23 cellular contexts compared by ENCODE assay signal in the genomic region with DNA sequence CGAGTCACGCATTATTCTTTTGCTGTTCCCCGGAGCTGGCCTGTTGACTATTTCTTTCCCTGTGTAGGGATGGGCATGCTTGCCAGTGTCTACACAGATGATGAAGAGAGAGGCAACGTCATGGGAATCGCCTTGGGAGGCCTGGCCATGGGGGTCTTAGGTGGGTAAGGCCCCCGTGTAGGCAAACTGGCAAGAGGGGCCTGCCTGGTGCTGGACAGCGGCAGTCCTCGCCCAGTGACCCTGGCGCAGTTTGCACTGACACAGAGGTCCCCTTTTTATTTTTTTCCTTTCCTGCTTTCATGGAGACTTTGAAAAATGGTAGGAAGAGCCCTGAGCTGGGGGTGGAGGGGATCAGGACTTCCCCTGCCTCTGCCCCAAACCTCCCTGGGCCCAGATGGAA. TPM values are rescaled to one million over a fixed set of nuclear protein-coding genes. Genes with fewer than 3 reads are reported as not detected.
DNase-seq lines count a peak whose midpoint lies in the region; ATAC-seq and TF ChIP-seq lines count a peak whose summit lies in the region.
"Had no signal": no experiment of that assay in that cellular context is flagged by ENCODE, and none has a peak within 500 bp of the region (broad histone marks: within the 10 kb centered on the region; RNA-seq: fewer than 3 reads in every experiment).

No MANE protein-coding gene starts in this region.

- no peaks in the 10 kb centered on the region for H3F3A ChIP-seq in GM23338 (replicated peaks; ENCODE audit: low read depth)

- no peak overlapping the region for H3K4me3 ChIP-seq in GM23338
- no peak overlapping the region for H3K4me3 ChIP-seq in HCT116 (replicated peaks in 1 of 2; ENCODE audit: low read depth in 1 of 2, low read length in 2 of 2)
- H3K4me3 ChIP-seq: BLaER1, HAP-1 had no signal

- CTCF ChIA-PET in HCT116 (lab: Charles Lee): no interaction called here
- CTCF ChIA-PET in Calu3 (lab: Charles Lee): no interaction called here

- no peaks in the 10 kb centered on the region for H3K79me2 ChIP-seq in GM23338 (replicated peaks; ENCODE audit: insufficient read depth)
- H3K79me2 ChIP-seq in HCT116 (ENCODE audit: insufficient read depth, low read length): no peaks in the 10 kb centered on the region

- no peak overlapping the region for H3K27ac Mint-ChIP-seq in GM23338
- H3K27ac Mint-ChIP-seq in Calu3 (ENCODE audit: unreplicated experiment): no peak overlapping the region
- H3K27ac Mint-ChIP-seq: CD4-positive, alpha-beta memory T cell; HFFc6 had no signal

- intact Hi-C loops in HCT116 (cut with micrococcal nuclease) (no loop called here), Calu3 (cut with micrococcal nuclease; ENCODE audit: unreplicated experiment) (no loop called here), head of caudate nucleus (cut with DNase I) (no loop called here)

- no peaks in the 10 kb centered on the region for H3K27me3 ChIP-seq in GM23338 (ENCODE audit: insufficient read depth)
- peaks cover 24% of the 10 kb centered on the region for H3K27me3 ChIP-seq in HCT116 (ENCODE audit: insufficient read depth, low read length)
- H3K27me3 ChIP-seq: BLaER1 had no signal

- H3K4me1 Mint-ChIP-seq in GM23338 (peaks cover 28% of the 10 kb centered on the region), Calu3 (ENCODE audit: low read depth, unreplicated experiment) (no peaks in the 10 kb centered on the region)
- H3K4me1 Mint-ChIP-seq: CD4-positive, alpha-beta memory T cell had no signal

- peaks cover 7% of the 10 kb centered on the region; the same call in 1 of the 2 replicates for H3K4me1 ChIP-seq in GM23338 (ENCODE audit: insufficient read depth)
- H3K4me1 ChIP-seq in HCT116 (ENCODE audit: control insufficient read depth in 1 of 2, insufficient read depth in 2 of 2, low read length in 2 of 2): no peaks in the 10 kb centered on the region
- H3K4me1 ChIP-seq: HAP-1 had no signal

- H3K27ac ChIP-seq in GM23338 (ENCODE audit: low read depth): no peak overlapping the region
- H3K27ac ChIP-seq in HCT116 (ENCODE audit: low read depth, low read length): no peak overlapping the region
- H3K27ac ChIP-seq: BLaER1, HL-60 had no signal

- H3K4me2 ChIP-seq in GM23338: no peak overlapping the region
- no peak overlapping the region for H3K4me2 ChIP-seq in HCT116 (ENCODE audit: low read length)
- H3K4me2 ChIP-seq: BLaER1 had no signal

- no peak overlapping the region for H2AFZ ChIP-seq in GM23338
- H2AFZ ChIP-seq in HCT116 (ENCODE audit: low read depth, low read length, poor library complexity, severe bottlenecking): no peak overlapping the region

- H4K20me1 ChIP-seq in GM23338 (replicated peaks; ENCODE audit: insufficient read depth) (peaks cover 5% of the 10 kb centered on the region; the same call in 1 of the 2 replicates), HCT116 (ENCODE audit: insufficient read depth) (no peaks in the 10 kb centered on the region)
- H4K20me1 ChIP-seq: BLaER1 had no signal

- no peaks in the 10 kb centered on the region for H3K9me2 ChIP-seq in GM23338 (ENCODE audit: insufficient read depth)
- H3K9me2 ChIP-seq in HCT116 (ENCODE audit: insufficient read depth): no peaks in the 10 kb centered on the region

- no peak overlapping the region for H3K9ac ChIP-seq in HCT116 (ENCODE audit: low read length)
- H3K9ac ChIP-seq: BLaER1 had no signal

- H3K9me3 Mint-ChIP-seq in GM23338: no peaks in the 10 kb centered on the region
- H3K9me3 Mint-ChIP-seq in Calu3 (ENCODE audit: low read depth, unreplicated experiment): no peaks in the 10 kb centered on the region
- H3K9me3 Mint-ChIP-seq: CD14-positive monocyte; CD4-positive, alpha-beta memory T cell; HFFc6 had no signal

- TF ChIP-seq POLR2A in HCT116 (IDR thresholded peaks at IDR 0.05; ENCODE audit: borderline replicate concordance, extremely low read depth, insufficient read depth, insufficient read length): no peak

- TF ChIP-seq CTCF in GM23338 (conservative IDR thresholded peaks at IDR 0.05; ENCODE audit: low read depth in 2 of 2) (no peak), HCT116 (IDR thresholded peaks at IDR 0.05 in 2 of 3, conservative IDR thresholded peaks at IDR 0.05 in 1 of 3; ENCODE audit: borderline replicate concordance in 1 of 3, insufficient read depth in 1 of 3, low read depth in 2 of 3, low read length in 2 of 3) (no peak), Calu3 (IDR thresholded peaks at IDR 0.05; ENCODE audit: unreplicated experiment) (no peak)

- H3K36me3 Mint-ChIP-seq in GM23338 (ENCODE audit: low read depth) (no peaks in the 10 kb centered on the region; the same call in 1 of the 3 replicates), Calu3 (ENCODE audit: insufficient read depth, unreplicated experiment) (no peaks in the 10 kb centered on the region)
- H3K36me3 Mint-ChIP-seq: CD14-positive monocyte; CD4-positive, alpha-beta memory T cell had no signal

- POLR2A ChIA-PET in HCT116 (lab: Charles Lee): no interaction called here

- H3K36me3 ChIP-seq in GM23338 (ENCODE audit: insufficient read depth): no peaks in the 10 kb centered on the region
- H3K36me3 ChIP-seq in HCT116 (ENCODE audit: control insufficient read depth in 1 of 2, insufficient read depth in 2 of 2, low read length in 2 of 2): no peaks in the 10 kb centered on the region
- H3K36me3 ChIP-seq: BLaER1, HAP-1 had no signal

- H3K27me3 Mint-ChIP-seq in GM23338 (ENCODE audit: insufficient read depth, low read depth, poor library complexity): peaks cover 5% of the 10 kb centered on the region
- peaks cover 50% of the 10 kb centered on the region for H3K27me3 Mint-ChIP-seq in Calu3 (ENCODE audit: unreplicated experiment)

- H3K4me3 Mint-ChIP-seq in GM23338 (no peak overlapping the region), Calu3 (ENCODE audit: low read depth, unreplicated experiment) (no peak overlapping the region)
- H3K4me3 Mint-ChIP-seq: CD14-positive monocyte; CD4-positive, alpha-beta memory T cell; HFFc6 had no signal

- ATAC-seq in GM23338: no peak
- ATAC-seq in HCT116: no peak

- RAD21 ChIA-PET in HCT116 (lab: Charles Lee; ENCODE audit: low non-redundant PET in 1 of 2, low total read pairs in 2 of 2, uncharacterized antibody in 2 of 2, unreplicated experiment in 2 of 2): no interaction called here

- BruUV-seq in HCT116 (replicated peaks; lab: Mats Ljungman, UMichigan) (no TSS peak), Calu3 (replicated peaks; lab: Mats Ljungman, UMichigan) (no TSS peak)

- DNase-seq in GM23338 (ENCODE audit: low spot score) (no peak), HCT116 (ENCODE audit: low read depth, low spot score) (no peak), islet precursor cell (peak; percentile 41), Calu3 (no peak), T-helper 9 cell (no peak), head of caudate nucleus (no peak)
- DNase-seq: AML-193; CD4-positive, alpha-beta memory T cell; DMS 273 treated with DMSO at 0.1 percent for 48 hours; DMS53; DND-41; EL; HFFc6; IMR-90; Karpas-422; KBM-7 had no signal

- H3K9me3 ChIP-seq in HCT116 (ENCODE audit: control insufficient read depth in 1 of 2, insufficient read depth in 1 of 2, low read depth in 1 of 2, low read length in 2 of 2): no peaks in the 10 kb centered on the region
- H3K9me3 ChIP-seq: BLaER1, HAP-1 had no signal

- TF ChIP-seq RAD21 in HCT116 (IDR thresholded peaks at IDR 0.05; ENCODE audit: low read depth): no peak

TF ChIP-seq in GM23338, 12 proteins besides CTCF, POLR2A, EP300 and RAD21 (continues in another document):
- TF ChIP-seq EZH2phosphoT487 (IDR thresholded peaks at IDR 0.05; ENCODE audit: unreplicated experiment): no peak
- TF ChIP-seq CREB1 (CRISPR knock-in tag; IDR thresholded peaks at IDR 0.05; ENCODE audit: low read depth): no peak

TF ChIP-seq in HCT116, 20 proteins besides CTCF, POLR2A, EP300 and RAD21 (continues in another document):
- TF ChIP-seq EZH2 (IDR thresholded peaks at IDR 0.05): no peak
- TF ChIP-seq, protein P1, sequence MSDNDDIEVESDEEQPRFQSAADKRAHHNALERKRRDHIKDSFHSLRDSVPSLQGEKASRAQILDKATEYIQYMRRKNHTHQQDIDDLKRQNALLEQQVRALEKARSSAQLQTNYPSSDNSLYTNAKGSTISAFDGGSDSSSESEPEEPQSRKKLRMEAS (IDR thresholded peaks at IDR 0.05): no peak
- TF ChIP-seq, protein P2, sequence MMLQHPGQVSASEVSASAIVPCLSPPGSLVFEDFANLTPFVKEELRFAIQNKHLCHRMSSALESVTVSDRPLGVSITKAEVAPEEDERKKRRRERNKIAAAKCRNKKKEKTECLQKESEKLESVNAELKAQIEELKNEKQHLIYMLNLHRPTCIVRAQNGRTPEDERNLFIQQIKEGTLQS (IDR thresholded peaks at IDR 0.05): no peak
- no peak for TF ChIP-seq EZH2phosphoT487 (IDR thresholded peaks at IDR 0.05; ENCODE audit: borderline replicate concordance)

RNA-seq across cellular contexts. Expression of a gene that starts 13.4 kb away (rescaled TPM):
- 7.8 and 8.7 TPM in 2 replicates for total RNA-seq in GM23338 (2014; rRNA removed; shearing (Covaris generic))
- 4.3 TPM in 2 replicates for polyA plus RNA-seq in GM23338 (2016; fragmentation: Nextera tagmentation; extraction: Ambion mirVana)
- total RNA-seq in HCT116 (2021; ENCODE audit: unreplicated experiment) (not detected), Calu3 (2022) (not detected in 2 replicates)
- 0.04 TPM in 1 of 2 replicates, not detected in the other for polyA plus RNA-seq in HCT116 (2012)
- total RNA-seq: G401, HFFc6, HT1080, IMR-90 had no signal
- polyA plus RNA-seq: IMR-90 had no signal

RNA-seq across cellular contexts. Expression of a gene that starts 57.0 kb away (rescaled TPM):
- total RNA-seq in GM23338 (2014; rRNA removed; shearing (Covaris generic)): not detected in 2 replicates
- not detected in 2 replicates for polyA plus RNA-seq in GM23338 (2016; fragmentation: Nextera tagmentation; extraction: Ambion mirVana)
- total RNA-seq in HCT116 (2021; ENCODE audit: unreplicated experiment) (not detected), Calu3 (2022) (not detected in 2 replicates)
- not detected in 2 replicates for polyA plus RNA-seq in HCT116 (2012)
- total RNA-seq: CD4-positive, alpha-beta memory T cell; G401; H1; HFFc6; HT1080; IMR-90 had no signal
- polyA plus RNA-seq: CD14-positive monocyte; CD4-positive, alpha-beta memory T cell; H1; IMR-90 had no signal
